In the genomic region with DNA sequence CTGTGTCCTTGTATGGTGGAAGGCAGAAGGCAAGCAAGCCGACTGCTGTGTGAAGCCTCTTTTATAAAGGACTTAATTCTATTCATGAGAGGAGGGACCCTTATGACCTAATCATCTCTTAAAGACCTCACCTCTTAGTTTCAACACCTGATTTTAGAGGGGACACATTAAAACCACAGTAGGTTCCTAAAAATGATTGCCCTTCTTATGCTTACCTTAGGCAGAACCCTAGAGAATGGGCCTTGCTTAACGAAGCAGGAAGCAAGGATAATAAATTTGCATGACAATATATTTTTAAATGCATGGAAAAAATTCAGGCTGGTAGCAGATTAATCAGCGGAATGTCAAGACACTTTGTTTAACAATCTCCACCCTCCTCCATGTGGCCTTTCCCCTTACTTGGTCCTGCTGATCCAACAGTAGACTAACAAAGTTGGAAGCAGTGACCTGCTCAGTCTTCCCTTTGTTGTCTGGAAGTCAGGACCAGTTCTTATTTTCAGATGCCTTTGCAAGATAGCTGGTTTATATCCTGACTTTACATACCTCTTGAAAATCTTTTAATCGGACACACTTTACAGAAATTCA, we compare ENCODE assay signal across 17 cellular contexts.
"Had no signal": no experiment of that assay in that cellular context is flagged by ENCODE, and none has a peak within 500 bp of the region (broad histone marks: within the 10 kb centered on the region; RNA-seq: fewer than 3 reads in every experiment).

No MANE protein-coding gene starts in this region.

- ATAC-seq: foreskin keratinocyte, left lung, upper lobe of right lung had no signal

- H3K36me3 ChIP-seq: cardiac muscle cell, left lung, stomach, upper lobe of right lung had no signal

- H3K9me3 ChIP-seq: left lung, stomach, testis, upper lobe of right lung had no signal

- H3K27me3 ChIP-seq: cardiac muscle cell, foreskin keratinocyte, left lung, stomach, testis, upper lobe of right lung had no signal

- DNase-seq: dorsolateral prefrontal cortex, foreskin keratinocyte, glutamatergic neuron, hypothalamus, kidney, left lung, mammary epithelial cell, midbrain, right cardiac atrium, stomach, T1000, testis, upper lobe of right lung had no signal

- H3K4me3 ChIP-seq: cardiac muscle cell, dorsolateral prefrontal cortex, left lung, skin epidermis, stomach, testis, upper lobe of right lung had no signal

- H3K27ac ChIP-seq: cardiac muscle cell, dorsolateral prefrontal cortex, epithelial cell of prostate, foreskin keratinocyte, left lung, skin epidermis, testis, upper lobe of right lung, VCaP had no signal

- H3K4me1 ChIP-seq: foreskin keratinocyte, left lung, upper lobe of right lung had no signal

- FAIRE-seq: kidney had no signal
